In genomic region chr1:84387480-84388163, GRCh38 we compare ENCODE assay signal across 14 cellular contexts. TPM values are rescaled to one million over a fixed set of nuclear protein-coding genes. Genes with fewer than 3 reads are reported as not detected.
DNase-seq lines count a peak whose midpoint lies in the region; ATAC-seq and TF ChIP-seq lines count a peak whose summit lies in the region.
"Had no signal": no experiment of that assay in that cellular context is flagged by ENCODE, and none has a peak within 500 bp of the region (broad histone marks: within the 10 kb centered on the region; RNA-seq: fewer than 3 reads in every experiment).

No MANE protein-coding gene starts in this region.

- no peaks in the 10 kb centered on the region for H3K27me3 ChIP-seq in osteoblast (ENCODE audit: insufficient read depth, low read length)
- H3K27me3 ChIP-seq: neural progenitor cell had no signal

- no peak overlapping the region for H3K27ac Mint-ChIP-seq in chondrocyte (ENCODE audit: unreplicated experiment)
- H3K27ac Mint-ChIP-seq in stimulated activated memory B cell treated with anti-CD40 and anti-IgM and Interleukin-4, amounts not matched to agents 10 μg/mL and 1 μg/mL and 100 μg/mL, for 72 hours: no peak overlapping the region
- H3K27ac Mint-ChIP-seq: neural progenitor cell had no signal

- TF ChIP-seq CTCF in choroid plexus epithelial cell (conservative IDR thresholded peaks at IDR 0.05; ENCODE audit: low read depth, low read length) (peak; percentile 66), osteoblast (IDR thresholded peaks at IDR 0.05; ENCODE audit: extremely low read depth, low read depth, low read length) (peak; percentile 51), chondrocyte (IDR thresholded peaks at IDR 0.05) (no peak)

- no peaks in the 10 kb centered on the region for H3K4me1 Mint-ChIP-seq in chondrocyte (ENCODE audit: low read depth)
- peaks cover 16% of the 10 kb centered on the region for H3K4me1 Mint-ChIP-seq in stimulated activated memory B cell treated with anti-CD40 and anti-IgM and Interleukin-4, amounts not matched to agents 10 μg/mL and 1 μg/mL and 100 μg/mL, for 72 hours
- H3K4me1 Mint-ChIP-seq: neural progenitor cell had no signal

- H3K27ac ChIP-seq in osteoblast (ENCODE audit: low read depth, low read length): no peak overlapping the region
- H3K27ac ChIP-seq: neural progenitor cell had no signal

- H2AFZ ChIP-seq in osteoblast (ENCODE audit: low read length): no peak overlapping the region
- H2AFZ ChIP-seq: neural progenitor cell had no signal

- no peaks in the 10 kb centered on the region for H3K36me3 ChIP-seq in osteoblast (ENCODE audit: insufficient read depth, low read length)
- H3K36me3 ChIP-seq: neural progenitor cell had no signal

- H3K4me3 ChIP-seq in choroid plexus epithelial cell (ENCODE audit: low read depth, low read length) (no peak overlapping the region), osteoblast (ENCODE audit: insufficient read depth, low read length) (no peak overlapping the region)
- H3K4me3 ChIP-seq: neural progenitor cell had no signal

- no peak overlapping the region for H3K4me3 Mint-ChIP-seq in chondrocyte (ENCODE audit: unreplicated experiment)
- no peak overlapping the region for H3K4me3 Mint-ChIP-seq in stimulated activated memory B cell treated with anti-CD40 and anti-IgM and Interleukin-4, amounts not matched to agents 10 μg/mL and 1 μg/mL and 100 μg/mL, for 72 hours
- H3K4me3 Mint-ChIP-seq: neural progenitor cell had no signal

- no peaks in the 10 kb centered on the region for H3K36me3 Mint-ChIP-seq in chondrocyte (ENCODE audit: low read depth)
- no peaks in the 10 kb centered on the region for H3K36me3 Mint-ChIP-seq in stimulated activated memory B cell treated with anti-CD40 and anti-IgM and Interleukin-4, amounts not matched to agents 10 μg/mL and 1 μg/mL and 100 μg/mL, for 72 hours
- H3K36me3 Mint-ChIP-seq: neural progenitor cell had no signal

- no peaks in the 10 kb centered on the region for H3K9me3 Mint-ChIP-seq in chondrocyte (ENCODE audit: low read depth)
- no peaks in the 10 kb centered on the region for H3K9me3 Mint-ChIP-seq in stimulated activated memory B cell treated with anti-CD40 and anti-IgM and Interleukin-4, amounts not matched to agents 10 μg/mL and 1 μg/mL and 100 μg/mL, for 72 hours
- H3K9me3 Mint-ChIP-seq: neural progenitor cell had no signal

- no peaks in the 10 kb centered on the region for H3K79me2 ChIP-seq in osteoblast (ENCODE audit: insufficient read depth, low read length)

- H3K9me3 ChIP-seq in osteoblast (ENCODE audit: low read depth, low read length): no peaks in the 10 kb centered on the region

- peak; percentile 36 for DNase-seq in NCI-H82 (lab: John Stamatoyannopoulos, UW)
- DNase-seq in NCI-H82 treated with DMSO at 0.1 percent for 48 hours (lab: John Stamatoyannopoulos, UW; ENCODE audit: unreplicated experiment): no peak
- peak; percentile 58 for DNase-seq in NAMALWA (ENCODE audit: low spot score)
- peak; percentile 58 for DNase-seq in choroid plexus epithelial cell (ENCODE audit: low read depth)
- DNase-seq in osteoblast (ENCODE audit: insufficient read length, low spot score, missing footprints): peak; percentile 23
- no peak for DNase-seq in chondrocyte (ENCODE audit: low spot score)
- DNase-seq: activated CD8-positive, alpha-beta memory T cell treated with anti-CD3 and anti-CD28 coated beads for 24 hours; activated naive CD4-positive, alpha-beta T cell treated with Interleukin-2 at 50 U/mL for 16 hours; kidney; NCI-H1436; T-helper 9 cell had no signal

- H3K27me3 Mint-ChIP-seq in chondrocyte (ENCODE audit: low read depth): no peaks in the 10 kb centered on the region
- peaks cover 5% of the 10 kb centered on the region for H3K27me3 Mint-ChIP-seq in stimulated activated memory B cell treated with anti-CD40 and anti-IgM and Interleukin-4, amounts not matched to agents 10 μg/mL and 1 μg/mL and 100 μg/mL, for 72 hours

- no peak for ATAC-seq in stimulated activated memory B cell treated with anti-CD40 and anti-IgM and Interleukin-4, amounts not matched to agents 10 μg/mL and 1 μg/mL and 100 μg/mL, for 72 hours
- no peak for ATAC-seq in HG03457 (IDR thresholded peaks at IDR 0.05; ENCODE audit: unreplicated experiment)

- H3K4me1 ChIP-seq in osteoblast (ENCODE audit: insufficient read depth, low read length): no peaks in the 10 kb centered on the region
- H3K4me1 ChIP-seq: neural progenitor cell had no signal

- H4K20me1 ChIP-seq in osteoblast (ENCODE audit: insufficient read depth, low read length): no peaks in the 10 kb centered on the region

- no peak overlapping the region for H3K4me2 ChIP-seq in osteoblast (ENCODE audit: insufficient read depth, low read length)
- H3K4me2 ChIP-seq: neural progenitor cell had no signal

RNA-seq across cellular contexts. Expression of gene DNASE2B, which starts 10.7 kb away (rescaled TPM):
- total RNA-seq in osteoblast (not detected in 2 replicates), chondrocyte (not detected in 3 replicates)
- total RNA-seq: kidney had no signal

Comparison
In these comparisons a context has a peak if more than half of its experiments do, and no peak if none do; other contexts are left out.
1. DNase-seq: peak in NCI-H82 (single experiment), NAMALWA (single experiment), choroid plexus epithelial cell (single experiment) and osteoblast (single experiment); none in NCI-H82 treated with DMSO at 0.1 percent for 48 hours (single experiment) and chondrocyte (single experiment).